In genomic region chr5:171984748-171985419, GRCh38 we compare ENCODE assay signal across 10 cellular contexts. TPM values are rescaled to one million over a fixed set of nuclear protein-coding genes. Genes with fewer than 3 reads are reported as not detected.
A peak's percentile ranks its signal among the peaks of the same experiment; 100 is the strongest.
DNase-seq lines count a peak whose midpoint lies in the region; ATAC-seq and TF ChIP-seq lines count a peak whose summit lies in the region.
"Had no signal": no experiment of that assay in that cellular context is flagged by ENCODE, and none has a peak within 500 bp of the region (broad histone marks: within the 10 kb centered on the region; RNA-seq: fewer than 3 reads in every experiment).

No MANE protein-coding gene starts in this region.

- no peaks in the 10 kb centered on the region for H3K4me1 ChIP-seq in cardiac muscle cell (ENCODE audit: low read depth)
- H3K4me1 ChIP-seq in Caco-2 = no peaks in the 10 kb centered on the region

- no peak overlapping the region for H3K4me3 Mint-ChIP-seq in stimulated activated naive CD8-positive, alpha-beta T cell treated with anti-CD3 and anti-CD28 coated beads, Interleukin-15, amount 100 ng/mL, for 72 hours
- no peak overlapping the region for H3K4me3 Mint-ChIP-seq in Caco-2 (ENCODE audit: unreplicated experiment)

- BruUV-seq in Caco-2 (replicated peaks; lab: Mats Ljungman, UMichigan) = no TSS peak

- H3K9me3 Mint-ChIP-seq in stimulated activated naive CD8-positive, alpha-beta T cell treated with anti-CD3 and anti-CD28 coated beads, Interleukin-15, amount 100 ng/mL, for 72 hours = peaks cover 9 to 11% of the 10 kb centered on the region in 2 donors
- no peaks in the 10 kb centered on the region for H3K9me3 Mint-ChIP-seq in Caco-2 (ENCODE audit: unreplicated experiment)

- H3K36me3 ChIP-seq in cardiac muscle cell (peaks cover 3% of the 10 kb centered on the region), brain microvascular endothelial cell (replicated peaks) (no peaks in the 10 kb centered on the region), Caco-2 (ENCODE audit: control insufficient read depth, insufficient read depth, low read length) (peaks cover 1% of the 10 kb centered on the region; the same call in 1 of the 2 replicates)
- H3K36me3 ChIP-seq: neutrophil had no signal

- intact Hi-C loops in Right ventricle myocardium superior (cut with DNase I) = no loop called here
- intact Hi-C loops in Caco-2 (cut with micrococcal nuclease; ENCODE audit: unreplicated experiment) = no loop called here

- H3K27ac Mint-ChIP-seq in stimulated activated naive CD8-positive, alpha-beta T cell treated with anti-CD3 and anti-CD28 coated beads, Interleukin-15, amount 100 ng/mL, for 72 hours = no peak overlapping the region
- H3K27ac Mint-ChIP-seq in Caco-2 (ENCODE audit: unreplicated experiment) = no peak overlapping the region

- no peaks in the 10 kb centered on the region for H3K27me3 Mint-ChIP-seq in stimulated activated naive CD8-positive, alpha-beta T cell treated with anti-CD3 and anti-CD28 coated beads, Interleukin-15, amount 100 ng/mL, for 72 hours
- no peaks in the 10 kb centered on the region for H3K27me3 Mint-ChIP-seq in Caco-2 (ENCODE audit: insufficient read depth, unreplicated experiment)

- H3K27ac ChIP-seq in cardiac muscle cell (peak overlapping the region; percentile 36), brain microvascular endothelial cell (peak overlapping the region; percentile 62)
- H3K27ac ChIP-seq: neutrophil had no signal

- CTCF ChIA-PET in Caco-2 (lab: Charles Lee) = interaction anchor here (0.7 to 1.5 kb wide), 2 partner anchors 73 to 74 kb away, joined by 3 to 5 read pairs; no protein-coding TSS in a partner anchor

- no peak overlapping the region for H3K4me3 ChIP-seq in cardiac muscle cell
- no peak overlapping the region for H3K4me3 ChIP-seq in brain microvascular endothelial cell (ENCODE audit: low read depth, low read length)
- no peak overlapping the region for H3K4me3 ChIP-seq in Caco-2 (ENCODE audit: low read depth, low read length)
- H3K4me3 ChIP-seq: MG63 had no signal

- peaks cover 14% of the 10 kb centered on the region for H3K36me3 Mint-ChIP-seq in Caco-2 (ENCODE audit: insufficient read depth, unreplicated experiment)

- no peaks in the 10 kb centered on the region for H3K27me3 ChIP-seq in cardiac muscle cell
- H3K27me3 ChIP-seq in brain microvascular endothelial cell (replicated peaks) = no peaks in the 10 kb centered on the region
- H3K27me3 ChIP-seq in Caco-2 (replicated peaks; ENCODE audit: control insufficient read depth, insufficient read depth, low read length) = no peaks in the 10 kb centered on the region
- H3K27me3 ChIP-seq: MG63, neutrophil had no signal

- peak in 1 of 2 donors; percentile 67 for DNase-seq in cardiac muscle cell (ENCODE audit: low read depth in 1 of 2, low spot score in 1 of 2)
- DNase-seq in Right ventricle myocardium superior = no peak
- peak; percentile 17 to 55 for DNase-seq in NCI-H524 (lab: John Stamatoyannopoulos, UW)
- peak; percentile 89 for DNase-seq in brain microvascular endothelial cell
- DNase-seq in stimulated activated naive CD8-positive, alpha-beta T cell treated with anti-CD3 and anti-CD28 coated beads, Interleukin-15, amount 100 ng/mL, for 72 hours = peak in 1 of 2 donors; percentile 60
- DNase-seq in Caco-2 = no peak
- no peak for DNase-seq in AML-193 (lab: John Stamatoyannopoulos, UW)
- DNase-seq: MG63 had no signal

- no peak for TF ChIP-seq CTCF in cardiac muscle cell (IDR thresholded peaks at IDR 0.05; ENCODE audit: low read depth, low read length)
- TF ChIP-seq CTCF in brain microvascular endothelial cell (IDR thresholded peaks at IDR 0.05; ENCODE audit: low read depth, low read length, missing control alignments) = no peak
- no peak for TF ChIP-seq CTCF in Caco-2 (IDR thresholded peaks at IDR 0.05; ENCODE audit: insufficient read depth in 1 of 2, low read depth in 1 of 2, low read length in 1 of 2, severe bottlenecking in 1 of 2, unreplicated experiment in 1 of 2)

- peaks cover 60% of the 10 kb centered on the region for H3K4me1 Mint-ChIP-seq in stimulated activated naive CD8-positive, alpha-beta T cell treated with anti-CD3 and anti-CD28 coated beads, Interleukin-15, amount 100 ng/mL, for 72 hours
- no peaks in the 10 kb centered on the region for H3K4me1 Mint-ChIP-seq in Caco-2 (ENCODE audit: low read depth, unreplicated experiment)

- ATAC-seq in Right ventricle myocardium superior (ENCODE audit: poor library complexity) = no peak
- peak; percentile 91 for ATAC-seq in stimulated activated naive CD8-positive, alpha-beta T cell treated with anti-CD3 and anti-CD28 coated beads, Interleukin-15, amount 100 ng/mL, for 72 hours
- no peak for ATAC-seq in GM18870 (IDR thresholded peaks at IDR 0.05; ENCODE audit: unreplicated experiment)

- POLR2A ChIA-PET in Caco-2 (lab: Charles Lee) = interaction anchor here (0.5 kb wide), 1 partner anchor 22 kb away, joined by 4 read pairs; the partner anchor contains the start of gene FBXW11

- H3K9me3 ChIP-seq in cardiac muscle cell (ENCODE audit: low read depth) (no peaks in the 10 kb centered on the region), Caco-2 (peaks cover 9% of the 10 kb centered on the region)
- H3K9me3 ChIP-seq: neutrophil had no signal

- in situ Hi-C loops in brain microvascular endothelial cell (cut with HindIII; ENCODE audit: low pct_ligation_motif_present, low sequenced_read_pairs) = no loop called here

RNA-seq across cellular contexts. Expression of gene FBXW11, which starts 21.6 kb away (rescaled TPM):
- total RNA-seq in cardiac muscle cell (78.9 and 98.0 TPM in 2 replicates), Right ventricle myocardium superior (59.3 TPM), Caco-2 (2022) (46.2 and 46.3 TPM in 2 replicates)
- 59.0 and 82.3 TPM in 2 replicates for polyA plus RNA-seq in cardiac muscle cell

Comparison
In these comparisons a context has a peak if more than half of its experiments do, and no peak if none do; other contexts are left out.
1. DNase-seq: peak in NCI-H524 (2 of 2) and brain microvascular endothelial cell (single experiment); none in Right ventricle myocardium superior (single experiment), Caco-2 (0 of 2) and AML-193 (0 of 2).